Comparison of ENCODE assay signal across 18 cellular contexts in genomic region chr13:23969672-23970071, GRCh38.
DNase-seq lines count a peak whose midpoint lies in the region; ATAC-seq and TF ChIP-seq lines count a peak whose summit lies in the region.
"Had no signal": no experiment of that assay in that cellular context is flagged by ENCODE, and none has a peak within 500 bp of the region (broad histone marks: within the 10 kb centered on the region; RNA-seq: fewer than 3 reads in every experiment).

No MANE protein-coding gene starts in this region.

- H2BK12ac ChIP-seq in neuronal stem cell (ENCODE audit: low read length) = no peak overlapping the region

- no peak overlapping the region for H3K27ac Mint-ChIP-seq in immature natural killer cell
- H3K27ac Mint-ChIP-seq: H9, WTC11 had no signal

- no peak overlapping the region for H2AK5ac ChIP-seq in neuronal stem cell (ENCODE audit: low read depth, low read length)

- no peak overlapping the region for H2BK5ac ChIP-seq in neuronal stem cell (ENCODE audit: low read length)

- H2AFZ ChIP-seq in neuronal stem cell (ENCODE audit: low read length) = peak overlapping the region; percentile 41

- H2BK120ac ChIP-seq in neuronal stem cell (ENCODE audit: low read depth, low read length) = no peak overlapping the region

- no peak overlapping the region for H4K91ac ChIP-seq in neuronal stem cell (ENCODE audit: low read depth, low read length, poor library complexity)

- H3K23ac ChIP-seq in neuronal stem cell (ENCODE audit: low read depth, low read length, poor library complexity) = no peak overlapping the region

- H3K27me3 Mint-ChIP-seq in immature natural killer cell (ENCODE audit: low read depth in 3 of 3) = peaks cover 0 to 2% (median 2%) of the 10 kb centered on the region in 3 donors

- H3K18ac ChIP-seq in neuronal stem cell (ENCODE audit: low read length) = no peak overlapping the region

- H3K27me3 ChIP-seq in neuronal stem cell (ENCODE audit: control insufficient read depth in 3 of 3, insufficient read depth in 3 of 3, low read depth in 1 of 3, low read length in 3 of 3) = no peaks in the 10 kb centered on the region
- H3K27me3 ChIP-seq: BLaER1, spleen, stomach had no signal

- H2BK15ac ChIP-seq in neuronal stem cell (ENCODE audit: low read length) = no peak overlapping the region

- no peaks in the 10 kb centered on the region for H3K9me3 Mint-ChIP-seq in immature natural killer cell

- no peak overlapping the region for H3K9ac ChIP-seq in neuronal stem cell (ENCODE audit: low read depth, low read length, poor library complexity)
- H3K9ac ChIP-seq: BLaER1 had no signal

- H3K4me3 ChIP-seq in fibroblast of pulmonary artery (replicated peaks; ENCODE audit: low read depth, low read length) (no peak overlapping the region), neuronal stem cell (ENCODE audit: low read length in 2 of 2) (no peak overlapping the region)
- H3K4me3 ChIP-seq: BLaER1, K562, spleen, stomach had no signal

- H3K36me3 ChIP-seq in neuronal stem cell (replicated peaks in 1 of 2; ENCODE audit: control insufficient read depth in 2 of 2, insufficient read depth in 2 of 2, low read length in 2 of 2) = no peaks in the 10 kb centered on the region
- H3K36me3 ChIP-seq: BLaER1, spleen, stomach had no signal

- no peaks in the 10 kb centered on the region for H3K79me1 ChIP-seq in neuronal stem cell (ENCODE audit: low read depth, low read length)

- TF ChIP-seq CTCF in fibroblast of pulmonary artery (IDR thresholded peaks at IDR 0.05; ENCODE audit: low read length, missing control alignments) = no peak

- ATAC-seq in HG02571 (IDR thresholded peaks at IDR 0.05; ENCODE audit: unreplicated experiment) (no peak), GM21825 (IDR thresholded peaks at IDR 0.05; ENCODE audit: unreplicated experiment) (no peak)
- ATAC-seq: K562, WTC11 had no signal

- no peak overlapping the region for H4K8ac ChIP-seq in neuronal stem cell (ENCODE audit: low read depth, low read length)

- no peak overlapping the region for H3K4me3 Mint-ChIP-seq in immature natural killer cell
- H3K4me3 Mint-ChIP-seq: H9, WTC11 had no signal

- H3K4me1 ChIP-seq in neuronal stem cell (ENCODE audit: control insufficient read depth in 2 of 2, insufficient read depth in 1 of 2, low read depth in 1 of 2, low read length in 2 of 2) = peaks cover 0 to 3% of the 10 kb centered on the region in 2 donors

- H3K36me3 Mint-ChIP-seq in immature natural killer cell = no peaks in the 10 kb centered on the region

- no peak overlapping the region for H3K14ac ChIP-seq in neuronal stem cell (ENCODE audit: low read length)

- peaks cover 0 to 4% of the 10 kb centered on the region in 2 donors for H3K9me3 ChIP-seq in neuronal stem cell (replicated peaks in 1 of 2; ENCODE audit: control insufficient read depth in 2 of 2, insufficient read depth in 1 of 2, low read depth in 1 of 2, low read length in 2 of 2)
- H3K9me3 ChIP-seq: spleen, stomach had no signal

- H3K27ac ChIP-seq in neuronal stem cell (replicated peaks; ENCODE audit: low read length) = no peak overlapping the region
- H3K27ac ChIP-seq: BLaER1, spleen, stomach had no signal

- H3K4me2 ChIP-seq in neuronal stem cell (ENCODE audit: insufficient read depth, low read length, poor library complexity, severe bottlenecking) = no peak overlapping the region
- H3K4me2 ChIP-seq: BLaER1 had no signal

- no peak overlapping the region for H3K4ac ChIP-seq in neuronal stem cell (ENCODE audit: low read length)

- peaks cover 20 to 27% of the 10 kb centered on the region in 2 donors for H3K4me1 Mint-ChIP-seq in immature natural killer cell
- H3K4me1 Mint-ChIP-seq: H9, WTC11 had no signal

- peak; percentile 24 for DNase-seq in ELF-1 (ENCODE audit: low read depth, low spot score)
- DNase-seq in NCI-H748 (lab: John Stamatoyannopoulos, UW; ENCODE audit: unreplicated experiment) = peak; percentile 98
- DNase-seq in fibroblast of pulmonary artery (ENCODE audit: low read depth) = peak; percentile 81
- no peak for DNase-seq in neuronal stem cell (ENCODE audit: low spot score)
- DNase-seq in stimulated activated CD4-positive, alpha-beta T cell treated with anti-CD3 and anti-CD28 coated beads, Interleukin-15, amount 100 ng/mL, for 24 hours = no peak
- DNase-seq in immature natural killer cell = no peak
- DNase-seq: activated naive CD4-positive, alpha-beta T cell; DND-41; effector CD8-positive, alpha-beta T cell; H9; NCI-H1048; spleen; stomach had no signal

- WGBS in neuronal stem cell (ENCODE audit: extremely low coverage in 2 of 2, insufficient read length in 2 of 2, insufficient replicate concordance in 1 of 2), 2 donors = no CpG with 5 or more reads among the region's 3 CpGs

Comparison
In these comparisons a context has a peak if more than half of its experiments do, and no peak if none do; other contexts are left out.
1. DNase-seq: peak in ELF-1 (single experiment), NCI-H748 (single experiment) and fibroblast of pulmonary artery (single experiment); none in neuronal stem cell (single experiment), stimulated activated CD4-positive, alpha-beta T cell treated with anti-CD3 and anti-CD28 coated beads, Interleukin-15, amount 100 ng/mL, for 24 hours (single experiment) and immature natural killer cell (0 of 3).